ENCODE assay signal across 1 cellular context in the genomic region with DNA sequence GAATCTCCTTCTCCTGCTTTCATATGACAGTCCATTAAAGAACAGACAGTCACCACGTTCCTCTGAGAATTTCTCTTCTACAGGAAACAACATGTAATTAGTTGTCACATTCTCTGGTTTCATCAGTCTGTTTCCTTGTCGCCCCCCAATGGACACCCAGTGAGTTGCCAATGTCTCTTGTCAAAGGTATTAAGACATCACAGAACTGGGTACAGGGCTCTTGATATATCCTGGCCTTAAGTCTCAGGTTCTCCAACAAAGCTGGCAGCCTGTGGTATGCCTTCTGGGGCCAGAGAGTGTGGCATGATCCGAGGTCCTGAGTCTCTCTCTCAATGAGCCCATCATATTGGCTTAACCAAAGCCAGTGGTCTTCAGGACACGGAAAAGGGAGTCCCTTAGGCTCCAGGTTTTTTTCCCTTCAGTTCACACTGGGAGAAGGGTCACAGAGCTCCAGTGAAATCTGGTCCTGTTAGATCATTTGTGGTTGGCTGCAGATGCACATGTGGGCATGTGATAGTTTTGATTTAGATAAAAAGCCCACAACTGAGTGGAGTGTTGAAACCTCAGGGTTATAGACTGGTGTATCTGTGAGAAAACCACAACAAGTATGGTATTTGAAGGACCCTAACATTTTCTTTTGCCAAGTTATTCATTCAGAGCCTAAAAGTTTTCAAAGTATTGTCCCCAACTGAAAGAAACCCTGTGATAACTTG.
TF ChIP-seq lines count a peak whose summit lies in the region.

No MANE protein-coding gene starts in this region.

TF ChIP-seq in A549, 52 proteins besides CTCF, POLR2A, EP300 and RAD21 (continued from another document):
- TF ChIP-seq, protein P1, sequence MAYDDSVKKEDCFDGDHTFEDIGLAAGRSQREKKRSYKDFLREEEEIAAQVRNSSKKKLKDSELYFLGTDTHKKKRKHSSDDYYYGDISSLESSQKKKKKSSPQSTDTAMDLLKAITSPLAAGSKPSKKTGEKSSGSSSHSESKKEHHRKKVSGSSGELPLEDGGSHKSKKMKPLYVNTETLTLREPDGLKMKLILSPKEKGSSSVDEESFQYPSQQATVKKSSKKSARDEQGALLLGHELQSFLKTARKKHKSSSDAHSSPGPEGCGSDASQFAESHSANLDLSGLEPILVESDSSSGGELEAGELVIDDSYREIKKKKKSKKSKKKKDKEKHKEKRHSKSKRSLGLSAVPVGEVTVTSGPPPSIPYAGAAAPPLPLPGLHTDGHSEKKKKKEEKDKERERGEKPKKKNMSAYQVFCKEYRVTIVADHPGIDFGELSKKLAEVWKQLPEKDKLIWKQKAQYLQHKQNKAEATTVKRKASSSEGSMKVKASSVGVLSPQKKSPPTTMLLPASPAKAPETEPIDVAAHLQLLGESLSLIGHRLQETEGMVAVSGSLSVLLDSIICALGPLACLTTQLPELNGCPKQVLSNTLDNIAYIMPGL (CRISPR knock-in tag; IDR thresholded peaks at IDR 0.05; ENCODE audit: borderline replicate concordance) = no peak
- TF ChIP-seq RFX5 (IDR thresholded peaks at IDR 0.05) = no peak
- TF ChIP-seq, protein P2, sequence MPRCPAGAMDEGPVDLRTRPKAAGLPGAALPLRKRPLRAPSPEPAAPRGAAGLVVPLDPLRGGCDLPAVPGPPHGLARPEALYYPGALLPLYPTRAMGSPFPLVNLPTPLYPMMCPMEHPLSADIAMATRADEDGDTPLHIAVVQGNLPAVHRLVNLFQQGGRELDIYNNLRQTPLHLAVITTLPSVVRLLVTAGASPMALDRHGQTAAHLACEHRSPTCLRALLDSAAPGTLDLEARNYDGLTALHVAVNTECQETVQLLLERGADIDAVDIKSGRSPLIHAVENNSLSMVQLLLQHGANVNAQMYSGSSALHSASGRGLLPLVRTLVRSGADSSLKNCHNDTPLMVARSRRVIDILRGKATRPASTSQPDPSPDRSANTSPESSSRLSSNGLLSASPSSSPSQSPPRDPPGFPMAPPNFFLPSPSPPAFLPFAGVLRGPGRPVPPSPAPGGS (IDR thresholded peaks at IDR 0.05) = no peak
TF ChIP-seq in A549: peak in this region for 0.
